28 cellular contexts compared by ENCODE assay signal in genomic region chr21:31752967-31753366, GRCh38.
"Had no signal": no experiment of that assay in that cellular context is flagged by ENCODE, and none has a peak within 500 bp of the region (broad histone marks: within the 10 kb centered on the region; RNA-seq: fewer than 3 reads in every experiment).

No MANE protein-coding gene starts in this region.

- H3K4me3 ChIP-seq: adrenal gland, body of pancreas, breast epithelium, PC-9 had no signal

- H3K4me3 Mint-ChIP-seq: activated CD4-positive, alpha-beta memory T cell treated with anti-CD3 and anti-CD28 coated beads for 36 hours; activated CD4-positive, alpha-beta T cell treated with anti-CD3 and anti-CD28 coated beads for 36 hours; activated CD4-positive, alpha-beta T cell treated with anti-CD3 and anti-CD28 coated beads, Interleukin-2, amount 10 ng/mL, durations not matched to agents 7 days and 5 days; activated naive CD4-positive, alpha-beta T cell treated with anti-CD3 and anti-CD28 coated beads for 36 hours; activated T-cell treated with anti-CD3 and anti-CD28 coated beads, Interleukin-2, amount 50 U/mL, for 4 hours; activated T-helper 1 cell treated with anti-CD3 and anti-CD28 coated beads, Interleukin-12 subunit alpha, Interleukin-12 subunit beta, Interleukin-2, Interleukin-4 antibody, amounts not matched to agents 30 ng/mL and 10 ng/mL and 1 ng/mL, durations not matched to agents 14 hours and 24 hours and 36 hours; T-helper 1 cell treated with Interleukin-12 subunit alpha and Interleukin-12 subunit beta and Interleukin-4 antibody, amounts not matched to agents 30 μg/mL and 1 μg/mL, for 36 hours; T-helper 2 cell treated with Interferon-gamma antibody and Interleukin-4, amounts not matched to agents 5 μg/mL and 100 μg/mL, for 36 hours; WTC11 had no signal

- H3K27ac ChIP-seq: adrenal gland, body of pancreas, breast epithelium, PC-9, RWPE1 had no signal

- H3K27ac Mint-ChIP-seq: activated CD4-positive, alpha-beta memory T cell treated with anti-CD3 and anti-CD28 coated beads for 36 hours; activated CD4-positive, alpha-beta T cell treated with anti-CD3 and anti-CD28 coated beads for 36 hours; activated CD4-positive, alpha-beta T cell treated with anti-CD3 and anti-CD28 coated beads, Interleukin-2, amount 10 ng/mL, durations not matched to agents 7 days and 5 days; activated naive CD4-positive, alpha-beta T cell treated with anti-CD3 and anti-CD28 coated beads for 36 hours; activated naive CD4-positive, alpha-beta T cell treated with anti-CD3 and anti-CD28 coated beads, Interleukin-2, amount 50 U/mL, for 72 hours; activated T-helper 1 cell treated with anti-CD3 and anti-CD28 coated beads, Interleukin-12 subunit alpha, Interleukin-12 subunit beta, Interleukin-2, Interleukin-4 antibody, amounts not matched to agents 30 ng/mL and 10 ng/mL and 1 ng/mL, durations not matched to agents 14 hours and 24 hours and 36 hours; T-helper 1 cell treated with Interleukin-12 subunit alpha and Interleukin-12 subunit beta and Interleukin-4 antibody, amounts not matched to agents 30 μg/mL and 1 μg/mL, for 36 hours; T-helper 2 cell treated with Interferon-gamma antibody and Interleukin-4, amounts not matched to agents 5 μg/mL and 100 μg/mL, for 36 hours; WTC11 had no signal

- H3K9me3 Mint-ChIP-seq: activated CD4-positive, alpha-beta memory T cell treated with anti-CD3 and anti-CD28 coated beads for 36 hours; activated CD4-positive, alpha-beta T cell treated with anti-CD3 and anti-CD28 coated beads, Interleukin-2, amount 10 ng/mL, durations not matched to agents 7 days and 5 days; activated naive CD4-positive, alpha-beta T cell treated with anti-CD3 and anti-CD28 coated beads for 36 hours; activated naive CD4-positive, alpha-beta T cell treated with anti-CD3 and anti-CD28 coated beads, Interleukin-2, amount 50 U/mL, for 72 hours; activated T-cell treated with anti-CD3 and anti-CD28 coated beads, Interleukin-2, amount 50 U/mL, for 4 hours; activated T-helper 1 cell treated with anti-CD3 and anti-CD28 coated beads, Interleukin-12 subunit alpha, Interleukin-12 subunit beta, Interleukin-2, Interleukin-4 antibody, amounts not matched to agents 30 ng/mL and 10 ng/mL and 1 ng/mL, durations not matched to agents 14 hours and 24 hours and 36 hours; T-helper 1 cell treated with Interleukin-12 subunit alpha and Interleukin-12 subunit beta and Interleukin-4 antibody, amounts not matched to agents 30 μg/mL and 1 μg/mL, for 36 hours; T-helper 2 cell treated with Interferon-gamma antibody and Interleukin-4, amounts not matched to agents 5 μg/mL and 100 μg/mL, for 36 hours had no signal

- ATAC-seq: activated CD4-positive, CD25-positive, alpha-beta regulatory T cell treated with anti-CD3 and anti-CD28 coated beads, Interleukin-2, amount 50 U/mL, for 24 hours; activated T-cell treated with anti-CD3 and anti-CD28 coated beads, Interleukin-2, amount 50 U/mL, for 4 hours; body of pancreas; Right ventricle myocardium inferior had no signal

- H3K4me1 ChIP-seq: adrenal gland, body of pancreas, breast epithelium had no signal

- H3K4me1 Mint-ChIP-seq: activated CD4-positive, alpha-beta T cell treated with anti-CD3 and anti-CD28 coated beads for 36 hours; activated CD4-positive, alpha-beta T cell treated with anti-CD3 and anti-CD28 coated beads, Interleukin-2, amount 10 ng/mL, durations not matched to agents 7 days and 5 days had no signal

- DNase-seq: activated CD4-positive, alpha-beta memory T cell treated with anti-CD3 and anti-CD28 coated beads for 36 hours; activated CD4-positive, alpha-beta T cell treated with anti-CD3 and anti-CD28 coated beads, Interleukin-2, amount 10 ng/mL, durations not matched to agents 7 days and 5 days; activated CD8-positive, alpha-beta memory T cell treated with anti-CD3 and anti-CD28 coated beads, Interleukin-2, amount 50 U/mL, for 4 hours; activated gamma-delta T cell treated with Interleukin-2 at 50 U/mL for 16 hours; activated naive CD4-positive, alpha-beta T cell treated with anti-CD3 and anti-CD28 coated beads for 36 hours; activated T-cell treated with anti-CD3 and anti-CD28 coated beads for 4 hours; activated T-cell treated with anti-CD3 and anti-CD28 coated beads, Interleukin-2, amount 50 U/mL, for 4 hours; adrenal gland; body of pancreas; NCI-H1092 treated with DMSO at 0.1 percent for 48 hours; NCI-H1417; NCI-H187 treated with DMSO at 0.1 percent for 48 hours; NCI-H2081; NCI-H345; NCI-H524 treated with DMSO at 0.1 percent for 48 hours; NK-92 treated with Interleukin-12 subunit alpha and Interleukin-12 subunit beta, amount 100 ng/mL, for 24 hours; SIG-M5 had no signal

- H3K36me3 ChIP-seq: adrenal gland, breast epithelium had no signal

- H3K27me3 Mint-ChIP-seq: activated CD4-positive, alpha-beta memory T cell treated with anti-CD3 and anti-CD28 coated beads for 36 hours had no signal

- H3K9me3 ChIP-seq: adrenal gland, body of pancreas, breast epithelium had no signal
